In genomic region chr19:53504345-53504703, GRCh38 we compare ENCODE assay signal across 9 cellular contexts. TPM values are rescaled to one million over a fixed set of nuclear protein-coding genes. Genes with fewer than 3 reads are reported as not detected.
DNase-seq lines count a peak whose midpoint lies in the region; ATAC-seq, FAIRE-seq and TF ChIP-seq lines count a peak whose summit lies in the region.
"Not testable (repeated sequence)": the region's sequence is repeated elsewhere in the genome, so short reads cannot be mapped to it uniquely, and the experiment has no call there.
"Had no signal": no experiment of that assay in that cellular context is flagged by ENCODE, and none has a peak within 500 bp of the region (broad histone marks: within the 10 kb centered on the region; RNA-seq: fewer than 3 reads in every experiment).

No MANE protein-coding gene starts in this region.

- DNase-seq in COLO668 (lab: John Stamatoyannopoulos, UW; ENCODE audit: unreplicated experiment), result peak; percentile 19
- DNase-seq in PC-3; breast epithelium (ENCODE audit: low spot score in 2 of 2); pancreas; upper lobe of left lung: not testable (repeated sequence)
- DNase-seq in HepG2 (ENCODE audit: low spot score), result peak; percentile 13

- intact Hi-C loops in PC-3 (cut with micrococcal nuclease), result loop anchor here (10.0 kb wide), 1 partner anchor 240 kb away; no protein-coding TSS in a partner anchor
- intact Hi-C loops in breast epithelium (cut with DNase I; ENCODE audit: low total_unique reads); HepG2 (cut with micrococcal nuclease; ENCODE audit: unreplicated experiment); pancreas (cut with DNase I): not testable (repeated sequence)

- H3K4me2 ChIP-seq in PC-3 (ENCODE audit: low read length), result not testable (repeated sequence)
- peak overlapping the region; percentile 75 for H3K4me2 ChIP-seq in HepG2 (ENCODE audit: low read depth, low read length)

- TF ChIP-seq CTCF in PC-3 (conservative IDR thresholded peaks at IDR 0.05; ENCODE audit: low read depth, low read length) (peak; percentile 22; the same call in 1 of the 2 replicates), breast epithelium (IDR thresholded peaks at IDR 0.05) (peak in 1 of 3 donors; percentile 9), gastroesophageal sphincter (IDR thresholded peaks at IDR 0.05) (peak in 1 of 4 experiments; percentile 50), HepG2 (CRISPR knock-in tag; IDR thresholded peaks at IDR 0.05) (0 out of 2 replicates have a peak, but pooled peaks have one; percentile 3), upper lobe of left lung (IDR thresholded peaks at IDR 0.05) (peak in 2 of 6 experiments; percentile 18 to 30)
- TF ChIP-seq CTCF in pancreas (IDR thresholded peaks at IDR 0.05), result not testable (repeated sequence)

- not testable (repeated sequence) for H3K9me3 ChIP-seq in HUES48 (ENCODE audit: control insufficient read depth, insufficient read depth, low read length); PC-3 (ENCODE audit: low read length); breast epithelium; gastroesophageal sphincter; HepG2 (ENCODE audit: low read length); pancreas; upper lobe of left lung

- H3K4me1 ChIP-seq in HUES48 (ENCODE audit: control insufficient read depth, insufficient read depth, low read length); PC-3 (ENCODE audit: insufficient read depth, low read length); breast epithelium; pancreas; upper lobe of left lung: not testable (repeated sequence)
- peaks cover 0 to 22% (median 0%) of the 10 kb centered on the region in 3 donors for H3K4me1 ChIP-seq in gastroesophageal sphincter
- H3K4me1 ChIP-seq in HepG2 (ENCODE audit: insufficient read depth, low read length), result peaks cover 55% of the 10 kb centered on the region

- in situ Hi-C loops in HepG2 (cut with HindIII; ENCODE audit: extremely low pct_ligation_motif_present, low pct_unique_long_range_greater_than_20kb), result not testable (repeated sequence)

- H3K9me2 ChIP-seq in PC-3 (replicated peaks; ENCODE audit: low read length), result not testable (repeated sequence)

- H2AFZ ChIP-seq in PC-3 (ENCODE audit: low read length); HepG2 (ENCODE audit: low read length): not testable (repeated sequence)

- TF ChIP-seq POLR2A in breast epithelium (IDR thresholded peaks at IDR 0.05); gastroesophageal sphincter (IDR thresholded peaks at IDR 0.05); HepG2 (IDR thresholded peaks at IDR 0.05; ENCODE audit: insufficient read depth in 1 of 2, low read depth in 2 of 2, low read length in 2 of 2); upper lobe of left lung (IDR thresholded peaks at IDR 0.05): not testable (repeated sequence)

- 0 to 8% methylated on average over 9 to 11 of the region's 13 CpGs for WGBS in gastroesophageal sphincter (ENCODE audit: low coverage in 1 of 2), 2 donors
- WGBS in HepG2 (ENCODE audit: low lambda C conversion rate), result 18% methylated on average over 12 of the region's 13 CpGs
- WGBS in pancreas, 2 donors, result 5 to 6% methylated on average over 11 to 13 of the region's 13 CpGs
- WGBS in upper lobe of left lung, 2 donors, result 18 to 19% methylated on average over 11 of the region's 13 CpGs

- H3K9ac ChIP-seq in HUES48 (ENCODE audit: low read depth, low read length); PC-3 (ENCODE audit: low read length): not testable (repeated sequence)
- H3K9ac ChIP-seq in HepG2 (ENCODE audit: insufficient read depth, low read depth, low read length), result peak overlapping the region; percentile 57

- peak; percentile 48; the same call in 1 of the 2 replicates for ATAC-seq in PC-3
- ATAC-seq in gastroesophageal sphincter, result peak; percentile 71
- ATAC-seq in HepG2, result peak; percentile 81
- peak in 3 of 4 donors; percentile 88 to 93 (median 89) for ATAC-seq in pancreas
- peak; percentile 60 to 74 for ATAC-seq in upper lobe of left lung (ENCODE audit: low FRiP score in 2 of 2)

- not testable (repeated sequence) for H3K79me2 ChIP-seq in PC-3 (ENCODE audit: low read length); HepG2 (ENCODE audit: insufficient read depth, low read length)

- not testable (repeated sequence) for BruUV-seq in PC-3 (replicated peaks; lab: Mats Ljungman, UMichigan); HepG2 (replicated peaks; lab: Mats Ljungman, UMichigan)

- H3K27ac ChIP-seq in HUES48 (ENCODE audit: low read depth, low read length); PC-3 (ENCODE audit: low read length); pancreas: not testable (repeated sequence)
- H3K27ac ChIP-seq in breast epithelium (peak overlapping the region in 1 of 2 donors; percentile 26), gastroesophageal sphincter (peak overlapping the region; percentile 52 to 79 (median 75)), HepG2 (ENCODE audit: extremely low read length, insufficient read depth, low read length) (peak overlapping the region; percentile 43), upper lobe of left lung (peak overlapping the region; percentile 70 to 82 (median 74))

- not testable (repeated sequence) for H4K20me1 ChIP-seq in PC-3 (ENCODE audit: low read length); HepG2 (ENCODE audit: insufficient read depth, low read length)

- POLR2A ChIA-PET in PC-3 (lab: Charles Lee; ENCODE audit: unreplicated experiment), result not testable (repeated sequence)
- POLR2A ChIA-PET in HepG2 (lab: Yijun Ruan, JAX), result interaction anchor here (0.8 to 1.4 kb wide), 5 partner anchors 16 to 83 kb away, joined by 3 to 5 read pairs (median 4); partner anchors contain the start of gene ZNF761

- not testable (repeated sequence) for H3F3A ChIP-seq in PC-3 (ENCODE audit: low read length, unreplicated experiment)

- peak; percentile 98 for FAIRE-seq in HepG2 (lab: Jason Lieb, UNC)
- not testable (repeated sequence) for FAIRE-seq in pancreas (lab: Jason Lieb, UNC)

- not testable (repeated sequence) for TF ChIP-seq EP300 in gastroesophageal sphincter (IDR thresholded peaks at IDR 0.05); HepG2 (IDR thresholded peaks at IDR 0.05; ENCODE audit: low read depth in 2 of 2, low read length in 2 of 2); HepG2 (CRISPR knock-in tag; IDR thresholded peaks at IDR 0.05; ENCODE audit: borderline replicate concordance); upper lobe of left lung (IDR thresholded peaks at IDR 0.05)

- CTCF ChIA-PET in PC-3 (lab: Charles Lee); HepG2 (lab: Yijun Ruan, JAX; ENCODE audit: low intra/inter-chr PET ratio, low total read pairs): not testable (repeated sequence)

- H3K36me3 ChIP-seq in HUES48 (ENCODE audit: control insufficient read depth, insufficient read depth, low read length); PC-3 (ENCODE audit: low read depth, low read length); breast epithelium; gastroesophageal sphincter; HepG2 (replicated peaks in 1 of 2; ENCODE audit: control insufficient read depth in 1 of 2, insufficient read depth in 2 of 2, low read length in 2 of 2); pancreas; upper lobe of left lung: not testable (repeated sequence)

- H3K4me3 ChIP-seq in HUES48 (ENCODE audit: low read depth, low read length) (0 out of 2 replicates have a peak overlapping the region, but pooled peaks have one; percentile 17), breast epithelium (peak overlapping the region; percentile 24 to 55 (median 32)), gastroesophageal sphincter (peak overlapping the region; percentile 9 to 42), HepG2 (replicated peaks in 1 of 3; ENCODE audit: insufficient read depth in 1 of 3, low read depth in 2 of 3, low read length in 3 of 3) (peak overlapping the region; percentile 31 to 46 (median 37); a peak in 4 of 6 replicates), upper lobe of left lung (peak overlapping the region in 3 of 4 donors; percentile 22 to 40 (median 38))
- not testable (repeated sequence) for H3K4me3 ChIP-seq in PC-3 (ENCODE audit: low read length); pancreas

- H3K27me3 ChIP-seq in HUES48 (ENCODE audit: control insufficient read depth, insufficient read depth, low read length); PC-3 (ENCODE audit: low read length); breast epithelium; HepG2 (ENCODE audit: control insufficient read depth in 1 of 2, insufficient read depth in 2 of 2, low read length in 2 of 2); pancreas; upper lobe of left lung: not testable (repeated sequence)
- peaks cover 24% of the 10 kb centered on the region for H3K27me3 ChIP-seq in gastroesophageal sphincter

- TF ChIP-seq RAD21 in HepG2 (CRISPR knock-in tag; IDR thresholded peaks at IDR 0.05), result 0 out of 2 replicates have a peak, but pooled peaks have one; percentile 22

RNA-seq across cellular contexts. Expression of gene ZNF331, which starts 33.6 kb away (rescaled TPM):
- total RNA-seq in PC-3 (2014; rRNA removed) (28.0 and 32.5 TPM in 2 replicates), breast epithelium (10 to 100 TPM; 19.5 to 84.4 (median 46.5) TPM), gastroesophageal sphincter (10 to 100 TPM; 23.9 to 29.2 (median 26.1) TPM), HepG2 (2016; rRNA removed; fragmentation: Illumina TruSeq; extraction: Trizol) (13.3 and 15.2 TPM in 2 replicates), pancreas (10 to 100 TPM in 5 of 6 donors, 1 to 10 TPM in 1; 9.4 to 13.2 (median 11.3) TPM), upper lobe of left lung (10 to 100 TPM; 26.3 to 80.0 (median 47.1) TPM)
- 5.0 and 5.3 TPM in 2 replicates for total RNA-seq in HepG2 (2016; cell fraction: cytosol; rRNA removed; fragmentation: Illumina TruSeq; extraction: Trizol; ENCODE audit: low read depth)
- 11.2 and 12.7 TPM in 2 replicates for total RNA-seq in HepG2 (2016; cell fraction: insoluble cytoplasmic fraction; rRNA removed; fragmentation: Illumina TruSeq; extraction: Trizol)
- 8.0 and 8.5 TPM in 2 replicates for total RNA-seq in HepG2 (2016; cell fraction: membrane; rRNA removed; fragmentation: Illumina TruSeq; extraction: Trizol)
- total RNA-seq in HepG2 (2016; cell fraction: nucleus; rRNA removed; fragmentation: Illumina TruSeq; extraction: Trizol), result 16.0 and 20.7 TPM in 2 replicates
- polyA plus RNA-seq in HepG2 (2011; rRNA removed) (8.2 and 9.5 TPM in 2 replicates), pancreas (10 to 100 TPM; 14.3 to 14.5 TPM)
- 3.3 and 4.9 TPM in 2 replicates for polyA plus RNA-seq in HepG2 (2011; cell fraction: cytosol; rRNA removed)
- polyA plus RNA-seq in HepG2 (2011; cell fraction: nucleus; rRNA removed), result 20.2 and 21.6 TPM in 2 replicates
- 22.2 and 38.0 TPM in 2 replicates for polyA plus RNA-seq in HepG2 (2012)
- polyA plus RNA-seq in HepG2 (2016; cell fraction: cytosol; fragmentation: Illumina TruSeq; extraction: Trizol; ENCODE audit: low read depth), result 1.2 and 1.3 TPM in 2 replicates
- polyA plus RNA-seq in HepG2 (2016; cell fraction: insoluble cytoplasmic fraction; fragmentation: Illumina TruSeq; extraction: Trizol; ENCODE audit: low read depth), result 10.1 and 10.3 TPM in 2 replicates
- 2.9 and 3.4 TPM in 2 replicates for polyA plus RNA-seq in HepG2 (2016; cell fraction: membrane; fragmentation: Illumina TruSeq; extraction: Trizol; ENCODE audit: low read depth)
- 51.3 and 54.8 TPM in 2 replicates for polyA plus RNA-seq in HepG2 (2016; cell fraction: nucleus; fragmentation: Illumina TruSeq; extraction: Trizol; ENCODE audit: insufficient read depth, low read depth)
- polyA minus RNA-seq in HepG2 (2011; rRNA and poly(A)+ RNA removed; ENCODE audit: low replicate concordance), result 5.6 and 18.7 TPM in 2 replicates
- polyA minus RNA-seq in HepG2 (2011; cell fraction: cytosol; rRNA and poly(A)+ RNA removed), result 7.9 and 9.9 TPM in 2 replicates
- polyA minus RNA-seq in HepG2 (2011; cell fraction: nucleus; rRNA and poly(A)+ RNA removed), result 20.4 and 22.9 TPM in 2 replicates

RNA-seq across cellular contexts. Expression of gene ZNF813, which starts 36.8 kb away (rescaled TPM):
- total RNA-seq in PC-3 (2014; rRNA removed) (3.5 and 4.4 TPM in 2 replicates), breast epithelium (1 to 10 TPM; 3.3 to 7.0 (median 3.4) TPM), gastroesophageal sphincter (1 to 10 TPM; 2.4 to 3.4 (median 2.7) TPM), HepG2 (2016; rRNA removed; fragmentation: Illumina TruSeq; extraction: Trizol) (8.9 and 14.9 TPM in 2 replicates), pancreas (1 to 10 TPM; 1.2 to 4.6 (median 2.6) TPM), upper lobe of left lung (1 to 10 TPM; 2.2 to 8.4 (median 3.1) TPM)
- total RNA-seq in HepG2 (2016; cell fraction: cytosol; rRNA removed; fragmentation: Illumina TruSeq; extraction: Trizol; ENCODE audit: low read depth), result 1.1 and 1.4 TPM in 2 replicates
- 8.8 and 14.9 TPM in 2 replicates for total RNA-seq in HepG2 (2016; cell fraction: insoluble cytoplasmic fraction; rRNA removed; fragmentation: Illumina TruSeq; extraction: Trizol)
- total RNA-seq in HepG2 (2016; cell fraction: membrane; rRNA removed; fragmentation: Illumina TruSeq; extraction: Trizol), result 3.2 and 4.2 TPM in 2 replicates
- total RNA-seq in HepG2 (2016; cell fraction: nucleus; rRNA removed; fragmentation: Illumina TruSeq; extraction: Trizol), result 5.5 and 7.5 TPM in 2 replicates
- polyA plus RNA-seq in HepG2 (2011; rRNA removed) (2.1 TPM in 2 replicates), pancreas (under 1 TPM; 0.68 to 0.94 TPM)
- polyA plus RNA-seq in HepG2 (2011; cell fraction: cytosol; rRNA removed), result 1.1 and 1.5 TPM in 2 replicates
- polyA plus RNA-seq in HepG2 (2011; cell fraction: nucleus; rRNA removed), result 1.0 and 1.4 TPM in 2 replicates
- 3.8 and 4.9 TPM in 2 replicates for polyA plus RNA-seq in HepG2 (2012)
- polyA plus RNA-seq in HepG2 (2016; cell fraction: cytosol; fragmentation: Illumina TruSeq; extraction: Trizol; ENCODE audit: low read depth), result 0.29 and 0.35 TPM in 2 replicates
- polyA plus RNA-seq in HepG2 (2016; cell fraction: insoluble cytoplasmic fraction; fragmentation: Illumina TruSeq; extraction: Trizol; ENCODE audit: low read depth), result 5.3 and 5.6 TPM in 2 replicates
- 1.1 and 1.2 TPM in 2 replicates for polyA plus RNA-seq in HepG2 (2016; cell fraction: membrane; fragmentation: Illumina TruSeq; extraction: Trizol; ENCODE audit: low read depth)
- polyA plus RNA-seq in HepG2 (2016; cell fraction: nucleus; fragmentation: Illumina TruSeq; extraction: Trizol; ENCODE audit: insufficient read depth, low read depth), result 4.8 and 5.5 TPM in 2 replicates
- 0.65 and 1.8 TPM in 2 replicates for polyA minus RNA-seq in HepG2 (2011; rRNA and poly(A)+ RNA removed; ENCODE audit: low replicate concordance)
- polyA minus RNA-seq in HepG2 (2011; cell fraction: cytosol; rRNA and poly(A)+ RNA removed), result 4.2 and 5.5 TPM in 2 replicates
- 8.0 and 8.1 TPM in 2 replicates for polyA minus RNA-seq in HepG2 (2011; cell fraction: nucleus; rRNA and poly(A)+ RNA removed)
- total RNA-seq: HT-29 had no signal
